8 cellular contexts compared by ENCODE assay signal in genomic region chr12:459430-460258, GRCh38. TPM values are rescaled to one million over a fixed set of nuclear protein-coding genes. Genes with fewer than 3 reads are reported as not detected.
DNase-seq lines count a peak whose midpoint lies in the region; ATAC-seq and TF ChIP-seq lines count a peak whose summit lies in the region.

Gene B4GALNT3 (plus strand): TSS chr12:459939. CDS start chr12:460377, 438 bp downstream.

- H3K4me2 ChIP-seq in DOHH2 (ENCODE audit: low read length) = peak within 1 kb of the TSS; percentile 68

- H3F3A ChIP-seq in DOHH2 (ENCODE audit: control insufficient read depth, insufficient read depth) = no peaks in the 10 kb centered on the region

- H3K36me3 ChIP-seq in DOHH2 (ENCODE audit: control insufficient read depth, low read length) = no peaks in the 10 kb centered on the region
- no peaks in the 10 kb centered on the region for H3K36me3 ChIP-seq in lung (ENCODE audit: control insufficient read depth in 2 of 2, insufficient read depth in 2 of 2, low read length in 2 of 2)

- H3K4me1 ChIP-seq in DOHH2 (ENCODE audit: control insufficient read depth, low read length) = peaks cover 11% of the 10 kb centered on the region; the same call in 1 of the 2 replicates
- peaks cover 8 to 10% of the 10 kb centered on the region in 2 donors for H3K4me1 ChIP-seq in lung (ENCODE audit: control insufficient read depth in 2 of 2, insufficient read depth in 2 of 2, low read length in 2 of 2)

- H3K27me3 Mint-ChIP-seq in stimulated activated naive B cell treated with anti-CD40 and anti-IgM and Interleukin-4, amounts not matched to agents 10 μg/mL and 1 μg/mL and 100 μg/mL, for 72 hours = peaks cover 46 to 54% of the 10 kb centered on the region in 2 donors

- H3K27me3 ChIP-seq in DOHH2 (ENCODE audit: control insufficient read depth, low read length) = peaks cover 67% of the 10 kb centered on the region
- no peaks in the 10 kb centered on the region for H3K27me3 ChIP-seq in lung (ENCODE audit: control insufficient read depth, insufficient read depth)

- WGBS in lung, 2 donors = 4% methylated on average over 47 to 82 of the region's 82 CpGs

- no peaks in the 10 kb centered on the region for H3K9me3 Mint-ChIP-seq in stimulated activated naive B cell treated with anti-CD40 and anti-IgM and Interleukin-4, amounts not matched to agents 10 μg/mL and 1 μg/mL and 100 μg/mL, for 72 hours

- H3K4me3 ChIP-seq in DOHH2 (ENCODE audit: low read length) = peak within 1 kb of the TSS; percentile 67
- H3K4me3 ChIP-seq in lung = peak within 1 kb of the TSS; percentile 44

- TF ChIP-seq CTCF in DOHH2 (IDR thresholded peaks at IDR 0.05; ENCODE audit: low read depth, low read length, poor library complexity, severe bottlenecking) = no peak
- no peak for TF ChIP-seq CTCF in lung (IDR thresholded peaks at IDR 0.05; ENCODE audit: control extremely low read depth, extremely low read depth)

- DNase-seq in NCI-H1092 (lab: John Stamatoyannopoulos, UW) = peak; percentile 56
- DNase-seq in activated CD4-positive, alpha-beta T cell treated with anti-CD3 and anti-CD28 coated beads for 4 hours = peak; percentile 38 to 45
- DNase-seq in ecto neural progenitor cell (ENCODE audit: low spot score) = peak; percentile 90
- peak; percentile 71 for DNase-seq in lung (ENCODE audit: low spot score)
- DNase-seq in stimulated activated naive B cell treated with anti-CD40 and anti-IgM and Interleukin-4, amounts not matched to agents 10 μg/mL and 1 μg/mL and 100 μg/mL, for 72 hours = no peak
- no peak for DNase-seq in NK-92 (lab: John Stamatoyannopoulos, UW; ENCODE audit: unreplicated experiment)

- H3K4me1 Mint-ChIP-seq in stimulated activated naive B cell treated with anti-CD40 and anti-IgM and Interleukin-4, amounts not matched to agents 10 μg/mL and 1 μg/mL and 100 μg/mL, for 72 hours = peaks cover 6% of the 10 kb centered on the region in 2 donors

- no peaks in the 10 kb centered on the region for H3K79me2 ChIP-seq in DOHH2 (ENCODE audit: control insufficient read depth, low read length)

- peak within 1 kb of the TSS; percentile 78 to 81 for H3K4me3 Mint-ChIP-seq in stimulated activated naive B cell treated with anti-CD40 and anti-IgM and Interleukin-4, amounts not matched to agents 10 μg/mL and 1 μg/mL and 100 μg/mL, for 72 hours

- ATAC-seq in lung (ENCODE audit: insufficient read depth, low FRiP score) (peak; percentile 81), GM18511 (IDR thresholded peaks at IDR 0.05; ENCODE audit: unreplicated experiment) (no peak)
- ATAC-seq in stimulated activated naive B cell treated with anti-CD40 and anti-IgM and Interleukin-4, amounts not matched to agents 10 μg/mL and 1 μg/mL and 100 μg/mL, for 72 hours (replicated peaks) = peak; percentile 62 to 72

- H3K27ac Mint-ChIP-seq in stimulated activated naive B cell treated with anti-CD40 and anti-IgM and Interleukin-4, amounts not matched to agents 10 μg/mL and 1 μg/mL and 100 μg/mL, for 72 hours = no peak within 1 kb of the TSS

- H4K20me1 ChIP-seq in DOHH2 (ENCODE audit: control insufficient read depth, insufficient read depth, low read depth, low read length) = 0 out of 2 replicates have a peak, but pooled peaks cover 3% of the 10 kb centered on the region

- no peak within 1 kb of the TSS for H3K27ac ChIP-seq in DOHH2 (ENCODE audit: low read depth, low read length)
- H3K27ac ChIP-seq in lung (ENCODE audit: low read depth in 1 of 2, low read length in 1 of 2) = peak within 1 kb of the TSS; percentile 86 to 90

- H3K36me3 Mint-ChIP-seq in stimulated activated naive B cell treated with anti-CD40 and anti-IgM and Interleukin-4, amounts not matched to agents 10 μg/mL and 1 μg/mL and 100 μg/mL, for 72 hours = peaks cover 0 to 3% of the 10 kb centered on the region in 2 donors

- H3K9me2 ChIP-seq in DOHH2 (replicated peaks; ENCODE audit: control insufficient read depth, low read length) = no peaks in the 10 kb centered on the region

- H3K9me3 ChIP-seq in DOHH2 (ENCODE audit: control insufficient read depth, insufficient read depth, low read length) (no peaks in the 10 kb centered on the region), lung (ENCODE audit: control insufficient read depth in 2 of 2, insufficient read depth in 1 of 2, low read length in 1 of 2) (no peaks in the 10 kb centered on the region)

RNA-seq across cellular contexts. Expression of gene B4GALNT3, which starts in this region (rescaled TPM):
- 10 to 100 TPM in 1 of 2 donors, 1 to 10 TPM in 1; 1.7 to 36.1 TPM for total RNA-seq in lung
- polyA plus RNA-seq in lung = 10 to 100 TPM in 1 of 2 donors, 1 to 10 TPM in 1; 8.8 to 17.2 TPM

Comparison
In these comparisons a context has a peak if more than half of its experiments do, and no peak if none do; other contexts are left out.
1. DNase-seq: peak in NCI-H1092 (single experiment), activated CD4-positive, alpha-beta T cell treated with anti-CD3 and anti-CD28 coated beads for 4 hours (2 of 2), ecto neural progenitor cell (single experiment) and lung (single experiment); none in stimulated activated naive B cell treated with anti-CD40 and anti-IgM and Interleukin-4, amounts not matched to agents 10 μg/mL and 1 μg/mL and 100 μg/mL, for 72 hours (single experiment) and NK-92 (single experiment).